Comparison of ENCODE assay signal across 20 cellular contexts in genomic region chr6:125947581-125947980, GRCh38. TPM values are rescaled to one million over a fixed set of nuclear protein-coding genes. Genes with fewer than 3 reads are reported as not detected.
DNase-seq lines count a peak whose midpoint lies in the region; ATAC-seq and TF ChIP-seq lines count a peak whose summit lies in the region.
"Had no signal": no experiment of that assay in that cellular context is flagged by ENCODE, and none has a peak within 500 bp of the region (broad histone marks: within the 10 kb centered on the region; RNA-seq: fewer than 3 reads in every experiment).

No MANE protein-coding gene starts in this region.

- H3K27ac Mint-ChIP-seq in Caco-2 (ENCODE audit: unreplicated experiment) = peak overlapping the region; percentile 43
- H3K27ac Mint-ChIP-seq in glutamatergic neuron (ENCODE audit: unreplicated experiment) = no peak overlapping the region
- H3K27ac Mint-ChIP-seq: activated naive CD8-positive, alpha-beta T cell; T-helper 1 cell treated with Interleukin-12 subunit alpha and Interleukin-12 subunit beta and Interleukin-4 antibody, amounts not matched to agents 30 μg/mL and 1 μg/mL, for 36 hours; type B pancreatic cell had no signal

- no peak for TF ChIP-seq POLR2A in gastroesophageal sphincter (IDR thresholded peaks at IDR 0.05)

- no peak overlapping the region for H2BK15ac ChIP-seq in mesenchymal stem cell (ENCODE audit: low read depth, poor library complexity, severe bottlenecking)

- 78% methylated on average over 1 of the region's 2 CpGs for WGBS in mesenchymal stem cell
- 77 to 83% methylated on average over 2 of the region's 2 CpGs for WGBS in gastroesophageal sphincter (ENCODE audit: low coverage in 1 of 2), 2 donors

- H3K4me3 Mint-ChIP-seq in Caco-2 (ENCODE audit: unreplicated experiment) (no peak overlapping the region), glutamatergic neuron (ENCODE audit: unreplicated experiment) (no peak overlapping the region)
- H3K4me3 Mint-ChIP-seq: activated naive CD8-positive, alpha-beta T cell; T-helper 1 cell treated with Interleukin-12 subunit alpha and Interleukin-12 subunit beta and Interleukin-4 antibody, amounts not matched to agents 30 μg/mL and 1 μg/mL, for 36 hours; type B pancreatic cell had no signal

- no peak for ATAC-seq in gastroesophageal sphincter
- ATAC-seq: gastrocnemius medialis had no signal

- TF ChIP-seq EP300 in gastroesophageal sphincter (IDR thresholded peaks at IDR 0.05) = no peak

- no peak overlapping the region for H2BK5ac ChIP-seq in mesenchymal stem cell (ENCODE audit: low read depth, low read length, poor library complexity, severe bottlenecking)

- no peak overlapping the region for H2AFZ ChIP-seq in mesenchymal stem cell (ENCODE audit: low read depth, low read length)

- no peaks in the 10 kb centered on the region for H3K27me3 ChIP-seq in Caco-2 (replicated peaks; ENCODE audit: control insufficient read depth, insufficient read depth, low read length)
- H3K27me3 ChIP-seq in mesenchymal stem cell (ENCODE audit: control insufficient read depth in 1 of 2, insufficient read depth in 1 of 2, low read length in 2 of 2) = no peaks in the 10 kb centered on the region
- H3K27me3 ChIP-seq in gastroesophageal sphincter = peaks cover 4% of the 10 kb centered on the region
- H3K27me3 ChIP-seq: colonic mucosa, gastrocnemius medialis had no signal

- H3K18ac ChIP-seq in mesenchymal stem cell (ENCODE audit: low read depth in 1 of 2, low read length in 2 of 2) = peak overlapping the region in 1 of 2 experiments; percentile 86

- H3K4me1 ChIP-seq in Caco-2 = peaks cover 75% of the 10 kb centered on the region
- H3K4me1 ChIP-seq in mesenchymal stem cell (ENCODE audit: control insufficient read depth, insufficient read depth, low read depth, low read length) = peaks cover 1% of the 10 kb centered on the region
- peaks cover 0 to 3% (median 0%) of the 10 kb centered on the region in 3 donors for H3K4me1 ChIP-seq in gastroesophageal sphincter
- H3K4me1 ChIP-seq: gastrocnemius medialis had no signal

- no peak overlapping the region for H3K4me2 ChIP-seq in mesenchymal stem cell (ENCODE audit: low read length, poor library complexity, severe bottlenecking)

- no peak overlapping the region for H4K91ac ChIP-seq in mesenchymal stem cell (ENCODE audit: low read length)

- DNase-seq in Caco-2 = no peak
- peak; percentile 18 for DNase-seq in NCI-H2196 treated with DMSO at 0.1 percent for 48 hours (lab: John Stamatoyannopoulos, UW; ENCODE audit: unreplicated experiment)
- DNase-seq in dermis blood vessel endothelial cell = peak; percentile 22
- DNase-seq in mesenchymal stem cell = peak; percentile 32
- no peak for DNase-seq in glutamatergic neuron
- no peak for DNase-seq in cortex of kidney (lab: John Stamatoyannopoulos, UW)
- DNase-seq in OCI-M1 (lab: John Stamatoyannopoulos, UW) = no peak
- DNase-seq: activated CD4-positive, alpha-beta T cell treated with anti-CD3 and anti-CD28 coated beads for 1 hour; activated T-cell treated with anti-CD3 and anti-CD28 coated beads for 4 hours; colonic mucosa; DMS79; gastrocnemius medialis; NCI-H1436; NCI-H510A treated with DMSO at 0.1 percent for 48 hours; posterior cingulate gyrus; stimulated activated CD4-positive, alpha-beta T cell treated with anti-CD3 and anti-CD28 coated beads, Interleukin-1b, Interleukin-23, amount 100 ng/mL, for 48 hours had no signal

- H3K9me3 ChIP-seq in Caco-2 (peaks cover under 1% of the 10 kb centered on the region), mesenchymal stem cell (ENCODE audit: control insufficient read depth, low read length) (no peaks in the 10 kb centered on the region), gastroesophageal sphincter (no peaks in the 10 kb centered on the region)
- H3K9me3 ChIP-seq: colonic mucosa, gastrocnemius medialis had no signal

- H3K36me3 Mint-ChIP-seq in Caco-2 (ENCODE audit: insufficient read depth, unreplicated experiment) = no peaks in the 10 kb centered on the region
- peaks cover 7% of the 10 kb centered on the region for H3K36me3 Mint-ChIP-seq in glutamatergic neuron (ENCODE audit: unreplicated experiment)
- H3K36me3 Mint-ChIP-seq: activated naive CD8-positive, alpha-beta T cell; type B pancreatic cell had no signal

- H3K27ac ChIP-seq in mesenchymal stem cell (ENCODE audit: low read length, poor library complexity, severe bottlenecking) = no peak overlapping the region
- no peak overlapping the region for H3K27ac ChIP-seq in gastroesophageal sphincter
- H3K27ac ChIP-seq: colonic mucosa, gastrocnemius medialis had no signal

- peak overlapping the region; percentile 93 to 94 for H2BK12ac ChIP-seq in mesenchymal stem cell (ENCODE audit: low read length in 2 of 2)

- H3K79me1 ChIP-seq in mesenchymal stem cell (replicated peaks; ENCODE audit: low read length, poor library complexity, severe bottlenecking) = no peaks in the 10 kb centered on the region

- no peaks in the 10 kb centered on the region for H3K27me3 Mint-ChIP-seq in Caco-2 (ENCODE audit: insufficient read depth, unreplicated experiment)
- peaks cover 3% of the 10 kb centered on the region for H3K27me3 Mint-ChIP-seq in glutamatergic neuron (ENCODE audit: unreplicated experiment)

- H3K4me3 ChIP-seq in Caco-2 (ENCODE audit: low read depth, low read length) = no peak overlapping the region
- no peak overlapping the region for H3K4me3 ChIP-seq in mesenchymal stem cell (ENCODE audit: insufficient read depth in 1 of 2, low read depth in 1 of 2, low read length in 2 of 2)
- H3K4me3 ChIP-seq in gastroesophageal sphincter = no peak overlapping the region
- H3K4me3 ChIP-seq: colonic mucosa, gastrocnemius medialis had no signal

- CTCF ChIA-PET in Caco-2 (lab: Charles Lee) = interaction anchor here (1.0 to 1.6 kb wide), 3 partner anchors 9 to 48 kb away, joined by 3 to 20 read pairs (median 4); partner anchors contain the start of gene HINT3

- BruUV-seq in Caco-2 (replicated peaks; lab: Mats Ljungman, UMichigan) = no TSS peak

- H2AK5ac ChIP-seq in mesenchymal stem cell (ENCODE audit: low read length, severe bottlenecking) = no peak overlapping the region

- H3K36me3 ChIP-seq in Caco-2 (ENCODE audit: control insufficient read depth, insufficient read depth, low read length) (no peaks in the 10 kb centered on the region), mesenchymal stem cell (ENCODE audit: control insufficient read depth in 1 of 2, insufficient read depth in 2 of 2, low read depth in 1 of 2, low read length in 2 of 2) (no peaks in the 10 kb centered on the region), gastroesophageal sphincter (no peaks in the 10 kb centered on the region)
- H3K36me3 ChIP-seq: colonic mucosa, gastrocnemius medialis had no signal

- no peak overlapping the region for H4K8ac ChIP-seq in mesenchymal stem cell (ENCODE audit: low read length)

- H3K4ac ChIP-seq in mesenchymal stem cell (ENCODE audit: low read depth in 1 of 2, low read length in 2 of 2) = peak overlapping the region in 1 of 2 experiments; percentile 71

- peaks cover 15% of the 10 kb centered on the region for H3K9me3 Mint-ChIP-seq in Caco-2 (ENCODE audit: unreplicated experiment)
- peaks cover 2% of the 10 kb centered on the region for H3K9me3 Mint-ChIP-seq in glutamatergic neuron (ENCODE audit: unreplicated experiment)
- H3K9me3 Mint-ChIP-seq: T-helper 1 cell treated with Interleukin-12 subunit alpha and Interleukin-12 subunit beta and Interleukin-4 antibody, amounts not matched to agents 30 μg/mL and 1 μg/mL, for 36 hours; type B pancreatic cell had no signal

- peak overlapping the region in 1 of 2 experiments; percentile 66 for H3K14ac ChIP-seq in mesenchymal stem cell (ENCODE audit: low read length in 2 of 2)

- intact Hi-C loops in Caco-2 (cut with micrococcal nuclease; ENCODE audit: unreplicated experiment) = no loop called here

- H3K4me1 Mint-ChIP-seq in Caco-2 (ENCODE audit: low read depth, unreplicated experiment) (peaks cover 53% of the 10 kb centered on the region), glutamatergic neuron (ENCODE audit: low read depth, unreplicated experiment) (no peaks in the 10 kb centered on the region)

- no peak overlapping the region for H2BK120ac ChIP-seq in mesenchymal stem cell (ENCODE audit: low read depth, low read length)

- no peak overlapping the region for H3K23ac ChIP-seq in mesenchymal stem cell (ENCODE audit: low read length in 2 of 2)

- TF ChIP-seq CTCF in Caco-2 (IDR thresholded peaks at IDR 0.05; ENCODE audit: insufficient read depth in 1 of 2, low read depth in 1 of 2, low read length in 1 of 2, severe bottlenecking in 1 of 2, unreplicated experiment in 1 of 2) (no peak), glutamatergic neuron (IDR thresholded peaks at IDR 0.05; ENCODE audit: partially characterized antibody, unreplicated experiment) (no peak), gastroesophageal sphincter (IDR thresholded peaks at IDR 0.05) (no peak)

- POLR2A ChIA-PET in Caco-2 (lab: Charles Lee) = no interaction called here

- no peak overlapping the region for H3K9ac ChIP-seq in mesenchymal stem cell (ENCODE audit: low read length)

RNA-seq across cellular contexts. Expression of gene HINT3, which starts 9.0 kb away (rescaled TPM):
- 20.2 and 24.6 TPM in 2 replicates for total RNA-seq in Caco-2 (2022)
- 13.0 and 20.3 TPM in 2 replicates for total RNA-seq in dermis blood vessel endothelial cell
- 11.7 TPM for polyA plus RNA-seq in mesenchymal stem cell (2013, experiment 1 of 2)
- polyA plus RNA-seq in mesenchymal stem cell (2013, experiment 2 of 2) = 11.6 TPM
- total RNA-seq in glutamatergic neuron (ENCODE audit: unreplicated experiment) = 18.2 TPM
- total RNA-seq in gastroesophageal sphincter = 10 to 100 TPM; 31.0 to 54.8 (median 46.2) TPM

RNA-seq across cellular contexts. Expression of gene TRMT11, which starts 38.8 kb away (rescaled TPM):
- 31.5 and 36.7 TPM in 2 replicates for total RNA-seq in Caco-2 (2022)
- total RNA-seq in dermis blood vessel endothelial cell = 17.1 and 18.0 TPM in 2 replicates
- 9.7 TPM for polyA plus RNA-seq in mesenchymal stem cell (2013, experiment 1 of 2)
- 9.9 TPM for polyA plus RNA-seq in mesenchymal stem cell (2013, experiment 2 of 2)
- 27.7 TPM for total RNA-seq in glutamatergic neuron (ENCODE audit: unreplicated experiment)
- total RNA-seq in gastroesophageal sphincter = 10 to 100 TPM; 13.3 to 49.7 (median 22.3) TPM

Comparison
In these comparisons a context has a peak if more than half of its experiments do, and no peak if none do; other contexts are left out.
1. DNase-seq: peak in NCI-H2196 treated with DMSO at 0.1 percent for 48 hours (single experiment), dermis blood vessel endothelial cell (single experiment) and mesenchymal stem cell (single experiment); none in Caco-2 (0 of 2), glutamatergic neuron (single experiment), cortex of kidney (single experiment) and OCI-M1 (single experiment).